ENCODE assay signal across 40 cellular contexts in genomic region chrX:54934058-54934457, GRCh38. TPM values are rescaled to one million over a fixed set of nuclear protein-coding genes. Genes with fewer than 3 reads are reported as not detected.
DNase-seq lines count a peak whose midpoint lies in the region; ATAC-seq, FAIRE-seq and TF ChIP-seq lines count a peak whose summit lies in the region.
"Had no signal": no experiment of that assay in that cellular context is flagged by ENCODE, and none has a peak within 500 bp of the region (broad histone marks: within the 10 kb centered on the region; RNA-seq: fewer than 3 reads in every experiment).

No MANE protein-coding gene starts in this region.

- H3K4me1 ChIP-seq in astrocyte (ENCODE audit: insufficient read depth, low read length): no peaks in the 10 kb centered on the region
- H3K4me1 ChIP-seq: A549; BE2C; BLaER1; BLaER1 treated with 17β-estradiol and CSF1 and Interleukin-3, amounts not matched to agents 10 nM and 100 nM; Caco-2 had no signal

- peak; percentile 23 for FAIRE-seq in astrocyte (lab: Jason Lieb, UNC)
- FAIRE-seq: A204.1, A549, D721Med had no signal

- no peak for ATAC-seq in GM19463 (IDR thresholded peaks at IDR 0.05; ENCODE audit: unreplicated experiment)
- ATAC-seq: A549; CD8-positive, alpha-beta T cell had no signal

- no peak overlapping the region for H2AFZ ChIP-seq in astrocyte (ENCODE audit: low read depth, low read length)

- H4K20me1 ChIP-seq in astrocyte (ENCODE audit: insufficient read depth, low read length): no peaks in the 10 kb centered on the region
- H4K20me1 ChIP-seq: BLaER1 had no signal

- H3K79me2 ChIP-seq in astrocyte (ENCODE audit: insufficient read depth, low read length): no peaks in the 10 kb centered on the region

- no peak overlapping the region for H3K27ac Mint-ChIP-seq in activated CD4-positive, alpha-beta T cell treated with anti-CD3 and anti-CD28 coated beads, Interleukin-2, amount 10 ng/mL, durations not matched to agents 24 days and 14 days
- H3K27ac Mint-ChIP-seq in astrocyte (ENCODE audit: unreplicated experiment) (no peak overlapping the region), neural crest cell (ENCODE audit: unreplicated experiment) (peak overlapping the region; percentile 35)
- H3K27ac Mint-ChIP-seq: B cell; CD4-positive, alpha-beta T cell; CD4-positive, CD25-positive, alpha-beta regulatory T cell; CD8-positive, alpha-beta memory T cell; CD8-positive, alpha-beta T cell had no signal

- no peak overlapping the region for H3K4me3 Mint-ChIP-seq in activated CD4-positive, alpha-beta T cell treated with anti-CD3 and anti-CD28 coated beads, Interleukin-2, amount 10 ng/mL, durations not matched to agents 24 days and 14 days
- H3K4me3 Mint-ChIP-seq in astrocyte (ENCODE audit: unreplicated experiment): no peak overlapping the region
- H3K4me3 Mint-ChIP-seq in neural crest cell: no peak overlapping the region
- H3K4me3 Mint-ChIP-seq: B cell; CD14-positive monocyte; CD4-positive, alpha-beta memory T cell; CD4-positive, alpha-beta T cell; CD4-positive, CD25-positive, alpha-beta regulatory T cell; CD8-positive, alpha-beta memory T cell; CD8-positive, alpha-beta T cell had no signal

- H3K4me2 ChIP-seq in astrocyte (ENCODE audit: low read length): no peak overlapping the region
- H3K4me2 ChIP-seq: A549; BLaER1; BLaER1 treated with 17β-estradiol and CSF1 and Interleukin-3, amounts not matched to agents 10 nM and 100 nM had no signal

- peak; percentile 16 for DNase-seq in activated CD4-positive, alpha-beta T cell treated with anti-CD3 and anti-CD28 coated beads, Interleukin-2, amount 10 ng/mL, durations not matched to agents 24 days and 14 days
- DNase-seq in activated CD4-positive, alpha-beta T cell treated with anti-CD3 and anti-CD28 coated beads for 4 hours: no peak
- no peak for DNase-seq in astrocyte (ENCODE audit: low read depth)
- DNase-seq in mesenteric fat pad (ENCODE audit: low spot score): peak; percentile 60
- DNase-seq in neural crest cell (ENCODE audit: low read depth, low spot score): no peak
- DNase-seq in cerebellar cortex (ENCODE audit: low spot score): no peak
- DNase-seq in T1000 (lab: John Stamatoyannopoulos, UW): no peak
- DNase-seq: 8988T; ACHN; AML-193; BE2C; C1 segment of cervical spinal cord; Caco-2; Calu3; CD4-positive, alpha-beta memory T cell; CD4-positive, alpha-beta T cell; CD4-positive, CD25-positive, alpha-beta regulatory T cell; CD8-positive, alpha-beta memory T cell; CD8-positive, alpha-beta T cell; COR-L47; DMS 273 treated with DMSO at 0.1 percent for 48 hours; DMS153; DMS53; DMS79; DMS79 treated with DMSO at 0.1 percent for 48 hours; DND-41; EL had no signal

- H3K27me3 ChIP-seq in astrocyte (ENCODE audit: insufficient read depth, low read length): no peaks in the 10 kb centered on the region
- H3K27me3 ChIP-seq: BE2C had no signal

- H3K36me3 ChIP-seq in astrocyte (ENCODE audit: insufficient read depth, low read length): no peaks in the 10 kb centered on the region
- H3K36me3 ChIP-seq: BE2C; BLaER1; BLaER1 treated with 17β-estradiol and CSF1 and Interleukin-3, amounts not matched to agents 10 nM and 100 nM had no signal

- intact Hi-C loops in activated CD4-positive, alpha-beta T cell treated with anti-CD3 and anti-CD28 coated beads, Interleukin-2, amount 10 ng/mL, durations not matched to agents 24 days and 14 days (cut with micrococcal nuclease): no loop called here

- no peaks in the 10 kb centered on the region for H3K9me3 Mint-ChIP-seq in activated CD4-positive, alpha-beta T cell treated with anti-CD3 and anti-CD28 coated beads, Interleukin-2, amount 10 ng/mL, durations not matched to agents 24 days and 14 days
- H3K9me3 Mint-ChIP-seq in astrocyte (ENCODE audit: unreplicated experiment) (no peaks in the 10 kb centered on the region), neural crest cell (peaks cover 5% of the 10 kb centered on the region)
- H3K9me3 Mint-ChIP-seq: CD4-positive, alpha-beta T cell; CD4-positive, CD25-positive, alpha-beta regulatory T cell; CD8-positive, alpha-beta memory T cell; CD8-positive, alpha-beta T cell had no signal

- no peaks in the 10 kb centered on the region for H3K27me3 Mint-ChIP-seq in activated CD4-positive, alpha-beta T cell treated with anti-CD3 and anti-CD28 coated beads, Interleukin-2, amount 10 ng/mL, durations not matched to agents 24 days and 14 days
- H3K27me3 Mint-ChIP-seq in astrocyte (ENCODE audit: low read depth, unreplicated experiment): peaks cover 3% of the 10 kb centered on the region
- no peaks in the 10 kb centered on the region for H3K27me3 Mint-ChIP-seq in neural crest cell (ENCODE audit: low read depth)
- H3K27me3 Mint-ChIP-seq: B cell; CD4-positive, alpha-beta memory T cell; CD4-positive, alpha-beta T cell; CD4-positive, CD25-positive, alpha-beta regulatory T cell had no signal

- no peaks in the 10 kb centered on the region for H3K9me3 ChIP-seq in astrocyte (ENCODE audit: insufficient read depth, low read depth, low read length)
- H3K9me3 ChIP-seq: A549, BE2C, BLaER1, Caco-2 had no signal

- no peak overlapping the region for H3K4me3 ChIP-seq in astrocyte (ENCODE audit: insufficient read depth, low read depth, low read length)
- H3K4me3 ChIP-seq: A549; BLaER1; BLaER1 treated with 17β-estradiol and CSF1 and Interleukin-3, amounts not matched to agents 10 nM and 100 nM had no signal

- no peaks in the 10 kb centered on the region for H3K36me3 Mint-ChIP-seq in activated CD4-positive, alpha-beta T cell treated with anti-CD3 and anti-CD28 coated beads, Interleukin-2, amount 10 ng/mL, durations not matched to agents 24 days and 14 days (ENCODE audit: low read depth)
- peaks cover 8% of the 10 kb centered on the region for H3K36me3 Mint-ChIP-seq in astrocyte (ENCODE audit: low read depth, unreplicated experiment)
- H3K36me3 Mint-ChIP-seq in neural crest cell (ENCODE audit: low read depth): peaks cover 12% of the 10 kb centered on the region
- H3K36me3 Mint-ChIP-seq: CD14-positive monocyte; CD4-positive, alpha-beta memory T cell; CD4-positive, CD25-positive, alpha-beta regulatory T cell; CD8-positive, alpha-beta memory T cell; CD8-positive, alpha-beta T cell had no signal

- H3K9ac ChIP-seq in astrocyte (ENCODE audit: low read length): no peak overlapping the region
- H3K9ac ChIP-seq: BLaER1; BLaER1 treated with 17β-estradiol and CSF1 and Interleukin-3, amounts not matched to agents 10 nM and 100 nM had no signal

- TF ChIP-seq CTCF in astrocyte (IDR thresholded peaks at IDR 0.05; ENCODE audit: insufficient read depth, low read depth, low read length) (no peak), neural crest cell (conservative IDR thresholded peaks at IDR 0.05) (no peak)

- H3K4me1 Mint-ChIP-seq in activated CD4-positive, alpha-beta T cell treated with anti-CD3 and anti-CD28 coated beads, Interleukin-2, amount 10 ng/mL, durations not matched to agents 24 days and 14 days: no peaks in the 10 kb centered on the region
- no peaks in the 10 kb centered on the region for H3K4me1 Mint-ChIP-seq in astrocyte (ENCODE audit: low read depth, unreplicated experiment)
- H3K4me1 Mint-ChIP-seq in neural crest cell: no peaks in the 10 kb centered on the region
- H3K4me1 Mint-ChIP-seq: B cell; CD14-positive monocyte; CD4-positive, alpha-beta memory T cell; CD4-positive, CD25-positive, alpha-beta regulatory T cell; CD8-positive, alpha-beta memory T cell had no signal

- H3K27ac ChIP-seq in astrocyte (ENCODE audit: low read depth, low read length): no peak overlapping the region
- H3K27ac ChIP-seq: 22Rv1; A549; BLaER1; BLaER1 treated with 17β-estradiol and CSF1 and Interleukin-3, amounts not matched to agents 10 nM and 100 nM; C4-2B had no signal

RNA-seq across cellular contexts. Expression of gene TRO, which starts 13.4 kb away (rescaled TPM):
- 1.6 and 2.6 TPM in 2 replicates for total RNA-seq in activated CD4-positive, alpha-beta T cell treated with anti-CD3 and anti-CD28 coated beads, Interleukin-2, amount 10 ng/mL, durations not matched to agents 24 days and 14 days
- total RNA-seq in astrocyte: 83.9 and 86.6 TPM in 2 replicates
- 3.9 TPM for total RNA-seq in mesenteric fat pad
- total RNA-seq in neural crest cell: 106 and 120 TPM in 2 replicates
- total RNA-seq: Caco-2, Calu3 had no signal

RNA-seq across cellular contexts. Expression of gene PFKFB1, which starts 59.9 kb away (rescaled TPM):
- total RNA-seq in activated CD4-positive, alpha-beta T cell treated with anti-CD3 and anti-CD28 coated beads, Interleukin-2, amount 10 ng/mL, durations not matched to agents 24 days and 14 days: 0.47 and 0.58 TPM in 2 replicates
- total RNA-seq in astrocyte (0.34 TPM in 1 of 2 replicates, not detected in the other), mesenteric fat pad (18.5 TPM), neural crest cell (0.77 and 0.93 TPM in 2 replicates)
- total RNA-seq: A172, A673, Caco-2, Daoy had no signal

Comparison
In these comparisons a context has a peak if more than half of its experiments do, and no peak if none do; other contexts are left out.
1. DNase-seq: peak in activated CD4-positive, alpha-beta T cell treated with anti-CD3 and anti-CD28 coated beads, Interleukin-2, amount 10 ng/mL, durations not matched to agents 24 days and 14 days (single experiment) and mesenteric fat pad (single experiment); none in activated CD4-positive, alpha-beta T cell treated with anti-CD3 and anti-CD28 coated beads for 4 hours (0 of 2), astrocyte (single experiment), neural crest cell (single experiment), cerebellar cortex (single experiment) and T1000 (single experiment).
2. RNA of gene TRO, which starts 13.4 kb away (total RNA-seq): 106 to 120 TPM in neural crest cell and 83.9 to 86.6 TPM in astrocyte; 3.9 TPM in mesenteric fat pad (single experiment) and 1.6 to 2.6 TPM in activated CD4-positive, alpha-beta T cell treated with anti-CD3 and anti-CD28 coated beads, Interleukin-2, amount 10 ng/mL, durations not matched to agents 24 days and 14 days; every median in the first group is over 10 times any median in the second.
3. RNA of gene PFKFB1, which starts 59.9 kb away (total RNA-seq): 18.5 TPM in mesenteric fat pad (single experiment); 0.77 to 0.93 TPM in neural crest cell, 0.47 to 0.58 TPM in activated CD4-positive, alpha-beta T cell treated with anti-CD3 and anti-CD28 coated beads, Interleukin-2, amount 10 ng/mL, durations not matched to agents 24 days and 14 days and 0.34 TPM in astrocyte; every median in the first group is over 10 times any median in the second.